In genomic region chr1:116239916-116240315, GRCh38 we compare ENCODE assay signal across 20 cellular contexts.
DNase-seq lines count a peak whose midpoint lies in the region; TF ChIP-seq lines count a peak whose summit lies in the region.
"Had no signal": no experiment of that assay in that cellular context is flagged by ENCODE, and none has a peak within 500 bp of the region (broad histone marks: within the 10 kb centered on the region; RNA-seq: fewer than 3 reads in every experiment).

No MANE protein-coding gene starts in this region.

- H3K4me2 ChIP-seq in PC-9 (peak overlapping the region; percentile 21), trophoblast cell (ENCODE audit: low read length) (no peak overlapping the region)
- H3K4me2 ChIP-seq: A549; BLaER1 treated with 17β-estradiol and CSF1 and Interleukin-3, amounts not matched to agents 10 nM and 100 nM had no signal

- no peak overlapping the region for H4K8ac ChIP-seq in trophoblast cell (ENCODE audit: low read depth, low read length)

- no peaks in the 10 kb centered on the region for H3K9me2 ChIP-seq in PC-9 (ENCODE audit: insufficient read depth)

- H4K20me1 ChIP-seq in PC-9 (ENCODE audit: insufficient read depth), result no peaks in the 10 kb centered on the region
- H4K20me1 ChIP-seq: BLaER1 treated with 17β-estradiol and CSF1 and Interleukin-3, amounts not matched to agents 10 nM and 100 nM had no signal

- H3K4me3 ChIP-seq in Caco-2 (ENCODE audit: low read depth, low read length), result no peak overlapping the region
- no peak overlapping the region for H3K4me3 ChIP-seq in PC-9
- no peak overlapping the region for H3K4me3 ChIP-seq in trophoblast cell (ENCODE audit: low read depth, low read length)
- H3K4me3 ChIP-seq in foreskin fibroblast (ENCODE audit: low read depth in 1 of 2, low read length in 2 of 2), result no peak overlapping the region
- H3K4me3 ChIP-seq: A549; BLaER1 treated with 17β-estradiol and CSF1 and Interleukin-3, amounts not matched to agents 10 nM and 100 nM; GM12878; GM23248 had no signal

- H3K4ac ChIP-seq in trophoblast cell (ENCODE audit: low read depth, low read length), result no peak overlapping the region

- H2AK5ac ChIP-seq in trophoblast cell (ENCODE audit: low read length), result no peak overlapping the region

- no peak overlapping the region for H3K4me3 Mint-ChIP-seq in Caco-2 (ENCODE audit: unreplicated experiment)
- H3K4me3 Mint-ChIP-seq: CD4-positive, alpha-beta memory T cell had no signal

- peak overlapping the region; percentile 61 for H3K27ac Mint-ChIP-seq in Caco-2 (ENCODE audit: unreplicated experiment)

- H2BK5ac ChIP-seq in trophoblast cell (ENCODE audit: low read depth, low read length, poor library complexity), result no peak overlapping the region

- TF ChIP-seq CTCF in Caco-2 (IDR thresholded peaks at IDR 0.05; ENCODE audit: insufficient read depth in 1 of 2, low read depth in 1 of 2, low read length in 1 of 2, severe bottlenecking in 1 of 2, unreplicated experiment in 1 of 2) (no peak), PC-9 (conservative IDR thresholded peaks at IDR 0.05) (no peak), foreskin fibroblast (IDR thresholded peaks at IDR 0.05; ENCODE audit: low read depth, low read length) (no peak)

- H3K18ac ChIP-seq in trophoblast cell (ENCODE audit: low read length), result no peak overlapping the region

- peak in 1 of 2 experiments; percentile 4 for DNase-seq in Caco-2
- peak; percentile 9 to 66 for DNase-seq in PC-9
- peak; percentile 83 to 91 for DNase-seq in trophoblast cell
- no peak for DNase-seq in T-helper 9 cell
- DNase-seq in foreskin fibroblast, result no peak
- no peak for DNase-seq in NCI-H524 (lab: John Stamatoyannopoulos, UW)
- DNase-seq: 8988T; ACHN; AML-193; BE2C; CD4-positive, alpha-beta memory T cell; COR-L47; DMS153; DND-41; GDM1; GM23248; H7 had no signal

- POLR2A ChIA-PET in Caco-2 (lab: Charles Lee), result interaction anchor here (0.7 kb wide), 1 partner anchor 16 kb away, joined by 3 read pairs; no protein-coding TSS in a partner anchor
- POLR2A ChIA-PET in PC-9 (lab: Charles Lee; ENCODE audit: unreplicated experiment), result no interaction called here

- H3K27me3 ChIP-seq in Caco-2 (replicated peaks; ENCODE audit: control insufficient read depth, insufficient read depth, low read length) (no peaks in the 10 kb centered on the region), PC-9 (ENCODE audit: insufficient read depth, low read depth) (no peaks in the 10 kb centered on the region), trophoblast cell (ENCODE audit: insufficient read depth, low read length) (no peaks in the 10 kb centered on the region)
- H3K27me3 ChIP-seq: BE2C; BLaER1 treated with 17β-estradiol and CSF1 and Interleukin-3, amounts not matched to agents 10 nM and 100 nM had no signal

- H4K91ac ChIP-seq in trophoblast cell (ENCODE audit: low read depth, low read length), result peak overlapping the region; percentile 31

- WGBS in trophoblast cell (ENCODE audit: extremely low coverage, insufficient coverage, insufficient read length), result no CpG with 5 or more reads among the region's 1 CpG

- H3K9me3 ChIP-seq in Caco-2 (no peaks in the 10 kb centered on the region), PC-9 (ENCODE audit: insufficient read depth, low read depth) (no peaks in the 10 kb centered on the region), trophoblast cell (ENCODE audit: insufficient read depth, low read depth, low read length) (no peaks in the 10 kb centered on the region)
- H3K9me3 ChIP-seq: A549, BE2C had no signal

- H3K9ac ChIP-seq in trophoblast cell (ENCODE audit: low read length), result no peak overlapping the region
- H3K9ac ChIP-seq: BLaER1 treated with 17β-estradiol and CSF1 and Interleukin-3, amounts not matched to agents 10 nM and 100 nM; GM23248 had no signal

- H2BK12ac ChIP-seq in trophoblast cell (ENCODE audit: low read length), result no peak overlapping the region

- H3K27me3 Mint-ChIP-seq in Caco-2 (ENCODE audit: insufficient read depth, unreplicated experiment), result no peaks in the 10 kb centered on the region

- H3K79me1 ChIP-seq in trophoblast cell (ENCODE audit: low read length), result peaks cover 4% of the 10 kb centered on the region

- H3K36me3 Mint-ChIP-seq in Caco-2 (ENCODE audit: insufficient read depth, unreplicated experiment), result no peaks in the 10 kb centered on the region
- H3K36me3 Mint-ChIP-seq: CD4-positive, alpha-beta memory T cell had no signal

- H2BK120ac ChIP-seq in trophoblast cell (ENCODE audit: insufficient read depth, low read length, poor library complexity), result no peak overlapping the region

- H3K36me3 ChIP-seq in Caco-2 (ENCODE audit: control insufficient read depth, insufficient read depth, low read length), result no peaks in the 10 kb centered on the region
- no peaks in the 10 kb centered on the region for H3K36me3 ChIP-seq in PC-9 (ENCODE audit: low read depth)
- H3K36me3 ChIP-seq in trophoblast cell (ENCODE audit: control insufficient read depth in 1 of 2, insufficient read depth in 2 of 2, low read length in 2 of 2), result no peaks in the 10 kb centered on the region
- H3K36me3 ChIP-seq: BE2C; BLaER1 treated with 17β-estradiol and CSF1 and Interleukin-3, amounts not matched to agents 10 nM and 100 nM had no signal

- H3K27ac ChIP-seq in PC-9, result no peak overlapping the region
- H3K27ac ChIP-seq in trophoblast cell (ENCODE audit: low read depth, low read length), result peak overlapping the region; percentile 52
- H3K27ac ChIP-seq: A549; BLaER1 treated with 17β-estradiol and CSF1 and Interleukin-3, amounts not matched to agents 10 nM and 100 nM; GM23248 had no signal

- no TSS peak for BruUV-seq in Caco-2 (replicated peaks; lab: Mats Ljungman, UMichigan)
- BruUV-seq in PC-9 (replicated peaks; lab: Mats Ljungman, UMichigan), result no TSS peak

- H3K4me1 Mint-ChIP-seq in Caco-2 (ENCODE audit: low read depth, unreplicated experiment), result peaks cover 8% of the 10 kb centered on the region

- intact Hi-C loops in Caco-2 (cut with micrococcal nuclease; ENCODE audit: unreplicated experiment) (no loop called here), PC-9 (cut with micrococcal nuclease; ENCODE audit: unreplicated experiment) (no loop called here)

- H3K4me1 ChIP-seq in Caco-2, result no peaks in the 10 kb centered on the region
- peaks cover 18% of the 10 kb centered on the region for H3K4me1 ChIP-seq in PC-9 (replicated peaks; ENCODE audit: insufficient read depth)
- peaks cover 3 to 5% of the 10 kb centered on the region in 2 experiments for H3K4me1 ChIP-seq in trophoblast cell (ENCODE audit: control insufficient read depth in 1 of 2, insufficient read depth in 2 of 2, low read length in 2 of 2)
- H3K4me1 ChIP-seq: A549; BE2C; BLaER1 treated with 17β-estradiol and CSF1 and Interleukin-3, amounts not matched to agents 10 nM and 100 nM had no signal

- no peak overlapping the region for H3K23ac ChIP-seq in trophoblast cell (ENCODE audit: low read length)

- no peak overlapping the region for H4K12ac ChIP-seq in trophoblast cell (ENCODE audit: low read depth, low read length)

- no peaks in the 10 kb centered on the region for H3K9me3 Mint-ChIP-seq in Caco-2 (ENCODE audit: unreplicated experiment)

- no peaks in the 10 kb centered on the region for H3K79me2 ChIP-seq in PC-9 (ENCODE audit: low read depth)
- H3K79me2 ChIP-seq in trophoblast cell (ENCODE audit: control insufficient read depth, insufficient read depth, low read length, poor library complexity), result no peaks in the 10 kb centered on the region

- CTCF ChIA-PET in Caco-2 (lab: Charles Lee), result no interaction called here
- CTCF ChIA-PET in PC-9 (lab: Charles Lee), result no interaction called here

- no peaks in the 10 kb centered on the region for H3F3A ChIP-seq in PC-9 (ENCODE audit: insufficient read depth, low read depth)

- H3K14ac ChIP-seq in trophoblast cell (ENCODE audit: low read length), result no peak overlapping the region

- H2AFZ ChIP-seq in PC-9 (no peak overlapping the region), trophoblast cell (ENCODE audit: insufficient read depth, low read length, poor library complexity) (no peak overlapping the region)
- H2AFZ ChIP-seq: GM23248 had no signal

Comparison
In these comparisons a context has a peak if more than half of its experiments do, and no peak if none do; other contexts are left out.
1. DNase-seq: peak in PC-9 (2 of 2) and trophoblast cell (2 of 2); none in T-helper 9 cell (single experiment), foreskin fibroblast (0 of 2) and NCI-H524 (0 of 2).